8 cellular contexts compared by ENCODE assay signal in genomic region chr4:1347410-1347864, GRCh38. TPM values are rescaled to one million over a fixed set of nuclear protein-coding genes. Genes with fewer than 3 reads are reported as not detected.
DNase-seq lines count a peak whose midpoint lies in the region; ATAC-seq and TF ChIP-seq lines count a peak whose summit lies in the region.

No MANE protein-coding gene starts in this region.

- H3K4me3 ChIP-seq in CD4-positive, alpha-beta memory T cell (ENCODE audit: low read length in 2 of 2) = peak overlapping the region; percentile 10 to 75
- peak overlapping the region in 2 of 4 donors; percentile 21 to 88 for H3K4me3 ChIP-seq in adrenal gland
- H3K4me3 ChIP-seq in left ventricle myocardium inferior = peak overlapping the region; percentile 88

- H3K27ac Mint-ChIP-seq in CD4-positive, alpha-beta memory T cell = peak overlapping the region; percentile 91 to 97 (median 94)
- H3K27ac Mint-ChIP-seq in progenitor cell of endocrine pancreas = peak overlapping the region; percentile 95

- H3K27me3 Mint-ChIP-seq in CD4-positive, alpha-beta memory T cell = no peaks in the 10 kb centered on the region
- no peaks in the 10 kb centered on the region for H3K27me3 Mint-ChIP-seq in progenitor cell of endocrine pancreas

- H3K4me3 Mint-ChIP-seq in CD4-positive, alpha-beta memory T cell = peak overlapping the region; percentile 87 to 93 (median 89)
- H3K4me3 Mint-ChIP-seq in progenitor cell of endocrine pancreas (ENCODE audit: low read depth) = peak overlapping the region; percentile 83

- peak in 1 of 6 experiments; percentile 19 for TF ChIP-seq CTCF in adrenal gland (IDR thresholded peaks at IDR 0.05)
- TF ChIP-seq CTCF in left ventricle myocardium inferior (IDR thresholded peaks at IDR 0.05; ENCODE audit: borderline replicate concordance) = no peak
- TF ChIP-seq CTCF in progenitor cell of endocrine pancreas (IDR thresholded peaks at IDR 0.05; ENCODE audit: unreplicated experiment) = no peak

- H3K36me3 ChIP-seq in CD4-positive, alpha-beta memory T cell (ENCODE audit: insufficient read depth, low read length) = no peaks in the 10 kb centered on the region
- H3K36me3 ChIP-seq in adrenal gland (replicated peaks in 1 of 2) (peaks cover 0 to 9% of the 10 kb centered on the region in 2 donors), left ventricle myocardium inferior (peaks cover 12% of the 10 kb centered on the region)

- H3K9me3 ChIP-seq in CD4-positive, alpha-beta memory T cell (ENCODE audit: control insufficient read depth in 1 of 2, low read length in 2 of 2) = no peaks in the 10 kb centered on the region
- H3K9me3 ChIP-seq in adrenal gland (replicated peaks in 1 of 3) = no peaks in the 10 kb centered on the region
- no peaks in the 10 kb centered on the region for H3K9me3 ChIP-seq in left ventricle myocardium inferior (replicated peaks)

- TF ChIP-seq POLR2A in adrenal gland (IDR thresholded peaks at IDR 0.05) = peak; percentile 3 to 91

- peak overlapping the region; percentile 83 for H3K27ac ChIP-seq in CD4-positive, alpha-beta memory T cell (ENCODE audit: low read depth, low read length)
- H3K27ac ChIP-seq in adrenal gland = peak overlapping the region; percentile 95 to 100 (median 98)
- H3K27ac ChIP-seq in left ventricle myocardium inferior (replicated peaks) = peak overlapping the region; percentile 100

- DNase-seq in CD4-positive, alpha-beta memory T cell = no peak
- DNase-seq in adrenal gland = peak; percentile 79 to 93 (median 91)
- DNase-seq in left ventricle myocardium inferior = peak; percentile 78
- no peak for DNase-seq in progenitor cell of endocrine pancreas (ENCODE audit: low spot score, unreplicated experiment)
- DNase-seq in COR-L47 (lab: John Stamatoyannopoulos, UW) = no peak

- H3K36me3 Mint-ChIP-seq in CD4-positive, alpha-beta memory T cell = peaks cover 9 to 21% of the 10 kb centered on the region in 2 donors
- H3K36me3 Mint-ChIP-seq in progenitor cell of endocrine pancreas (ENCODE audit: insufficient read depth) = peaks cover 4% of the 10 kb centered on the region

- peaks cover 0 to 1% (median 0%) of the 10 kb centered on the region in 8 donors for H3K9me3 Mint-ChIP-seq in CD4-positive, alpha-beta memory T cell
- no peaks in the 10 kb centered on the region for H3K9me3 Mint-ChIP-seq in progenitor cell of endocrine pancreas (ENCODE audit: low read depth)

- ATAC-seq in GM19043 (IDR thresholded peaks at IDR 0.05; ENCODE audit: low read depth, unreplicated experiment) = peak; percentile 15
- ATAC-seq in HG03196 (IDR thresholded peaks at IDR 0.05; ENCODE audit: unreplicated experiment) = peak; percentile 28

- intact Hi-C loops in CD4-positive, alpha-beta memory T cell (cut with micrococcal nuclease) = loop anchor here (1.0 to 5.0 kb wide), 7 partner anchors 41 to 525 kb away; partner anchors contain the start of genes FGFRL1, MAEA, NSD2 and SLBP
- intact Hi-C loops in adrenal gland (cut with DNase I) (loop anchor here (5.0 to 10.0 kb wide), 2 partner anchors 53 to 55 kb away; no protein-coding TSS in a partner anchor), left ventricle myocardium inferior (cut with micrococcal nuclease) (loop anchor here (10.0 kb wide), 1 partner anchor 93 kb away; no protein-coding TSS in a partner anchor)

- POLR2A ChIA-PET in CD4-positive, alpha-beta memory T cell (lab: Charles Lee; ENCODE audit: partially characterized antibody) = interaction anchor here (1.0 to 4.2 kb wide), 19 partner anchors 9 to 415 kb away, joined by 3 to 146 read pairs (median 9); partner anchors contain the start of genes CTBP1, FGFRL1, GAK and MAEA

- CTCF ChIA-PET in CD4-positive, alpha-beta memory T cell (lab: Charles Lee; ENCODE audit: partially characterized antibody) = interaction anchor here (0.6 to 3.8 kb wide), 14 partner anchors 9 to 346 kb away, joined by 3 to 29 read pairs (median 10); partner anchors contain the start of genes CTBP1 and MAEA

- H3K27me3 ChIP-seq in CD4-positive, alpha-beta memory T cell (ENCODE audit: insufficient read depth, low read length) = no peaks in the 10 kb centered on the region
- H3K27me3 ChIP-seq in adrenal gland = no peaks in the 10 kb centered on the region
- H3K27me3 ChIP-seq in left ventricle myocardium inferior (ENCODE audit: low read depth) = no peaks in the 10 kb centered on the region

- WGBS in adrenal gland, 4 donors = 0 to 1% (median 0%) methylated on average over 7 to 40 of the region's 43 CpGs

- H3K4me1 ChIP-seq in CD4-positive, alpha-beta memory T cell (ENCODE audit: insufficient read depth, low read length) = peaks cover 35% of the 10 kb centered on the region
- H3K4me1 ChIP-seq in adrenal gland (replicated peaks in 1 of 2) (peaks cover 7 to 22% of the 10 kb centered on the region in 2 donors), left ventricle myocardium inferior (peaks cover 57% of the 10 kb centered on the region)

- H3K4me1 Mint-ChIP-seq in CD4-positive, alpha-beta memory T cell = peaks cover 25 to 64% (median 30%) of the 10 kb centered on the region in 4 donors
- H3K4me1 Mint-ChIP-seq in progenitor cell of endocrine pancreas (ENCODE audit: low read depth) = peaks cover 24% of the 10 kb centered on the region

TF ChIP-seq in PFSK-1, 5 proteins besides CTCF, POLR2A, EP300 and RAD21:
- peak; percentile 78 for TF ChIP-seq POLR2AphosphoS5 (IDR thresholded peaks at IDR 0.05; ENCODE audit: low read depth, low read length)
- no peak for TF ChIP-seq TAF1 (IDR thresholded peaks at IDR 0.05; ENCODE audit: borderline replicate concordance, insufficient read depth, low read length)
TF ChIP-seq in PFSK-1: peak in this region for 1.

RNA-seq across cellular contexts. Expression of gene UVSSA, which starts 0.4 kb away (rescaled TPM):
- 10 to 100 TPM; 44.4 to 44.6 TPM for total RNA-seq in CD4-positive, alpha-beta memory T cell
- 1 to 10 TPM; 2.4 to 6.8 TPM for polyA plus RNA-seq in CD4-positive, alpha-beta memory T cell
- 12.9 TPM for polyA plus RNA-seq in PFSK-1 (2012; ENCODE audit: insufficient read length, low read depth)
- 10 to 100 TPM in 6 of 8 donors, 1 to 10 TPM in 2; 9.3 to 36.5 (median 17.5) TPM for total RNA-seq in adrenal gland
- polyA plus RNA-seq in adrenal gland = 10 to 100 TPM in 2 of 3 donors, 1 to 10 TPM in 1; 2.9 to 37.4 (median 21.9) TPM
- total RNA-seq in left ventricle myocardium inferior = 5.9 TPM
- 32.5 and 39.5 TPM in 2 replicates for total RNA-seq in progenitor cell of endocrine pancreas

RNA-seq across cellular contexts. Expression of gene MAEA, which starts 57.7 kb away (rescaled TPM):
- total RNA-seq in CD4-positive, alpha-beta memory T cell = 100 to 1,000 TPM; 101 to 106 TPM
- 10 to 100 TPM; 54.1 to 70.9 TPM for polyA plus RNA-seq in CD4-positive, alpha-beta memory T cell
- polyA plus RNA-seq in PFSK-1 (2012; ENCODE audit: insufficient read length, low read depth) = 65.9 TPM
- total RNA-seq in adrenal gland = 10 to 100 TPM; 60.2 to 96.8 (median 79.2) TPM
- 100 to 1,000 TPM in 1 of 3 donors, 10 to 100 TPM in 2; 35.6 to 103 (median 70.3) TPM for polyA plus RNA-seq in adrenal gland
- total RNA-seq in left ventricle myocardium inferior = 49.5 TPM
- total RNA-seq in progenitor cell of endocrine pancreas = 77.8 and 81.3 TPM in 2 replicates

RNA-seq across cellular contexts. Expression of gene NKX1-1, which starts 58.8 kb away (rescaled TPM):
- not detected for total RNA-seq in CD4-positive, alpha-beta memory T cell
- not detected for polyA plus RNA-seq in CD4-positive, alpha-beta memory T cell
- polyA plus RNA-seq in PFSK-1 (2012; ENCODE audit: insufficient read length, low read depth) = not detected
- total RNA-seq in adrenal gland = not detected
- not detected for polyA plus RNA-seq in adrenal gland
- total RNA-seq in left ventricle myocardium inferior = not detected
- total RNA-seq in progenitor cell of endocrine pancreas = not detected in 2 replicates

Comparison
In these comparisons a context has a peak if more than half of its experiments do, and no peak if none do; other contexts are left out.
1. DNase-seq: peak in adrenal gland (7 of 7) and left ventricle myocardium inferior (single experiment); none in CD4-positive, alpha-beta memory T cell (0 of 5), progenitor cell of endocrine pancreas (single experiment) and COR-L47 (single experiment).
2. Peak in every context shown above with its lines, with median percentiles within 50 percentile points of each other: H3K27ac ChIP-seq.